ENCODE assay signal across 21 cellular contexts in the genomic region with DNA sequence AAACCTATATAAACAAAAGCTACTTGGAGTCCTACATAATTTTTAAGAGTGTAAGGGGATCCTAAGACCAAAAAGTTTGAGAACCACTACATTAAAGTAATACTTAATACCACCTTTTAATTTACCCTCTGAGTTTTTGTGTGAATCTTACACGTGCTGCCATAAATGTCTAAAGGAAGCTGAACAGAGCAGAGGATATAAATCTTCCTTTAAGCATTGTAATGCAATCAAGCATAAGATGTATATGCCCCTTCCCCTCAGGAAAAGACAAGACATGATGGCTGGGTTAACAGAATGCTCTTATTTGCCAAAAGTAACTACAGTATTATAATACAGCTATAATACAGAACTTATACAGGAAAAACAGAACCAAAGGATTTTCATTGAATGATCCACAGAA. TPM values are rescaled to one million over a fixed set of nuclear protein-coding genes. Genes with fewer than 3 reads are reported as not detected.
DNase-seq lines count a peak whose midpoint lies in the region; ATAC-seq and TF ChIP-seq lines count a peak whose summit lies in the region.
"Had no signal": no experiment of that assay in that cellular context is flagged by ENCODE, and none has a peak within 500 bp of the region (broad histone marks: within the 10 kb centered on the region; RNA-seq: fewer than 3 reads in every experiment).

No MANE protein-coding gene starts in this region.

- no peak overlapping the region for H2AFZ ChIP-seq in OCI-LY1 (ENCODE audit: low read length)

- TF ChIP-seq CTCF in OCI-LY1 (IDR thresholded peaks at IDR 0.05; ENCODE audit: low read length) (no peak), neural crest cell (conservative IDR thresholded peaks at IDR 0.05) (no peak)

- ATAC-seq in activated naive CD8-positive, alpha-beta T cell treated with anti-CD3 and anti-CD28 coated beads, Interleukin-2, amount 50 U/mL, for 24 hours, result no peak
- no peak for ATAC-seq in GM19463 (IDR thresholded peaks at IDR 0.05; ENCODE audit: unreplicated experiment)

- no peaks in the 10 kb centered on the region for H3K9me2 ChIP-seq in OCI-LY1 (ENCODE audit: low read depth, low read length)

- H3K36me3 Mint-ChIP-seq in activated naive CD4-positive, alpha-beta T cell treated with anti-CD3 and anti-CD28 coated beads, Interleukin-2, amount 50 U/mL, for 24 hours, result peaks cover 2% of the 10 kb centered on the region
- peaks cover 13% of the 10 kb centered on the region for H3K36me3 Mint-ChIP-seq in activated naive CD8-positive, alpha-beta T cell treated with anti-CD3 and anti-CD28 coated beads, Interleukin-2, amount 50 U/mL, for 24 hours (ENCODE audit: low read depth)
- peaks cover 14% of the 10 kb centered on the region for H3K36me3 Mint-ChIP-seq in neural crest cell (ENCODE audit: low read depth)

- H3K4me2 ChIP-seq in OCI-LY1 (ENCODE audit: low read length), result peak overlapping the region; percentile 83

- peak overlapping the region; percentile 51 for H3K4me3 Mint-ChIP-seq in activated naive CD4-positive, alpha-beta T cell treated with anti-CD3 and anti-CD28 coated beads, Interleukin-2, amount 50 U/mL, for 24 hours
- peak overlapping the region; percentile 25 for H3K4me3 Mint-ChIP-seq in activated naive CD8-positive, alpha-beta T cell treated with anti-CD3 and anti-CD28 coated beads, Interleukin-2, amount 50 U/mL, for 24 hours
- peak overlapping the region; percentile 98 for H3K4me3 Mint-ChIP-seq in neural crest cell

- H3K9me3 Mint-ChIP-seq in activated naive CD4-positive, alpha-beta T cell treated with anti-CD3 and anti-CD28 coated beads, Interleukin-2, amount 50 U/mL, for 24 hours, result no peaks in the 10 kb centered on the region
- H3K9me3 Mint-ChIP-seq in activated naive CD8-positive, alpha-beta T cell treated with anti-CD3 and anti-CD28 coated beads, Interleukin-2, amount 50 U/mL, for 24 hours, result no peaks in the 10 kb centered on the region
- H3K9me3 Mint-ChIP-seq in neural crest cell, result peaks cover 3% of the 10 kb centered on the region

- H3K4me1 ChIP-seq in OCI-LY1 (ENCODE audit: insufficient read depth, low read length, severe bottlenecking), result peaks cover 38% of the 10 kb centered on the region
- H3K4me1 ChIP-seq: SJCRH30 had no signal

- H3K27ac ChIP-seq in OCI-LY1 (ENCODE audit: low read depth, low read length, poor library complexity, severe bottlenecking) (no peak overlapping the region), caudate nucleus (ENCODE audit: low read depth, low read length) (no peak overlapping the region)
- H3K27ac ChIP-seq: dorsolateral prefrontal cortex, SJCRH30, spleen, WERI-Rb-1 had no signal

- no peaks in the 10 kb centered on the region for H4K20me1 ChIP-seq in OCI-LY1 (ENCODE audit: insufficient read depth, low read length)

- no peaks in the 10 kb centered on the region; the same call in 1 of the 2 replicates for H3K9me3 ChIP-seq in OCI-LY1 (ENCODE audit: low read length)
- H3K9me3 ChIP-seq: SJCRH30, spleen had no signal

- no peak for DNase-seq in activated naive CD4-positive, alpha-beta T cell treated with anti-CD3 and anti-CD28 coated beads, Interleukin-2, amount 50 U/mL, for 16 hours
- DNase-seq in activated naive CD8-positive, alpha-beta T cell treated with anti-CD3 and anti-CD28 coated beads, Interleukin-2, amount 50 U/mL, for 24 hours, result no peak
- DNase-seq in neural crest cell (ENCODE audit: low read depth, low spot score) (no peak), caudate nucleus (lab: John Stamatoyannopoulos, UW) (no peak), pons (ENCODE audit: low spot score) (no peak)
- DNase-seq: activated CD4-positive, alpha-beta T cell treated with anti-CD3 and anti-CD28 coated beads, Interleukin-2, amount 50 U/mL, for 48 hours; DMS53; dorsolateral prefrontal cortex; erythroblast; HCEC 1CT; mesenchymal stem cell; NCI-H2029; NCI-H446 treated with DMSO at 0.1 percent for 48 hours; SJCRH30; spleen; stimulated activated CD4-positive, alpha-beta T cell treated with anti-CD3 and anti-CD28 coated beads, Interleukin-4, amount 100 ng/mL, for 4 hours; T-helper 2 cell; WERI-Rb-1 had no signal

- H3K4me3 ChIP-seq in OCI-LY1 (ENCODE audit: low read depth, low read length, poor library complexity, severe bottlenecking), result peak overlapping the region; percentile 89
- H3K4me3 ChIP-seq: SJCRH30, spleen had no signal

- H3K79me2 ChIP-seq in OCI-LY1 (ENCODE audit: insufficient read depth, low read length), result peaks cover 58% of the 10 kb centered on the region

- no peaks in the 10 kb centered on the region for H3F3A ChIP-seq in OCI-LY1 (ENCODE audit: insufficient read depth, low read length)

- peaks cover 50% of the 10 kb centered on the region for H3K4me1 Mint-ChIP-seq in activated naive CD4-positive, alpha-beta T cell treated with anti-CD3 and anti-CD28 coated beads, Interleukin-2, amount 50 U/mL, for 24 hours
- H3K4me1 Mint-ChIP-seq in activated naive CD8-positive, alpha-beta T cell treated with anti-CD3 and anti-CD28 coated beads, Interleukin-2, amount 50 U/mL, for 24 hours, result peaks cover 54% of the 10 kb centered on the region
- peaks cover 17% of the 10 kb centered on the region for H3K4me1 Mint-ChIP-seq in neural crest cell

- H3K36me3 ChIP-seq in OCI-LY1 (ENCODE audit: insufficient read depth, low read length), result peaks cover 23% of the 10 kb centered on the region
- H3K36me3 ChIP-seq: SJCRH30 had no signal

- H3K9ac ChIP-seq in OCI-LY1 (ENCODE audit: low read length), result peak overlapping the region; percentile 31; the same call in 1 of the 2 replicates

- no peak overlapping the region for H3K27ac Mint-ChIP-seq in activated naive CD4-positive, alpha-beta T cell treated with anti-CD3 and anti-CD28 coated beads, Interleukin-2, amount 50 U/mL, for 24 hours
- peak overlapping the region; percentile 43 for H3K27ac Mint-ChIP-seq in activated naive CD8-positive, alpha-beta T cell treated with anti-CD3 and anti-CD28 coated beads, Interleukin-2, amount 50 U/mL, for 24 hours
- no peak overlapping the region for H3K27ac Mint-ChIP-seq in neural crest cell (ENCODE audit: unreplicated experiment)

- no peaks in the 10 kb centered on the region for H3K27me3 Mint-ChIP-seq in activated naive CD4-positive, alpha-beta T cell treated with anti-CD3 and anti-CD28 coated beads, Interleukin-2, amount 50 U/mL, for 24 hours
- H3K27me3 Mint-ChIP-seq in activated naive CD8-positive, alpha-beta T cell treated with anti-CD3 and anti-CD28 coated beads, Interleukin-2, amount 50 U/mL, for 24 hours, result peaks cover 2% of the 10 kb centered on the region
- H3K27me3 Mint-ChIP-seq in neural crest cell (ENCODE audit: low read depth), result no peaks in the 10 kb centered on the region

- H3K27me3 ChIP-seq in OCI-LY1 (ENCODE audit: insufficient read depth, low read length), result no peaks in the 10 kb centered on the region
- H3K27me3 ChIP-seq: dorsolateral prefrontal cortex, SJCRH30, spleen had no signal

RNA-seq across cellular contexts. Expression of gene ESCO1, which starts 2.9 kb away (rescaled TPM):
- total RNA-seq in neural crest cell, result 15.7 and 16.4 TPM in 2 replicates

RNA-seq across cellular contexts. Expression of gene SNRPD1, which starts 14.5 kb away (rescaled TPM):
- total RNA-seq in neural crest cell, result 156 and 167 TPM in 2 replicates

Comparison
In these comparisons a context has a peak if more than half of its experiments do, and no peak if none do; other contexts are left out.
1. H3K4me3 Mint-ChIP-seq: peak in every context shown above with its lines; median percentile 98 in neural crest cell; 51 in activated naive CD4-positive, alpha-beta T cell treated with anti-CD3 and anti-CD28 coated beads, Interleukin-2, amount 50 U/mL, for 24 hours; 25 in activated naive CD8-positive, alpha-beta T cell treated with anti-CD3 and anti-CD28 coated beads, Interleukin-2, amount 50 U/mL, for 24 hours.